ENCODE assay signal across 8 cellular contexts in genomic region chr11:2532704-2533641, GRCh38.
DNase-seq lines count a peak whose midpoint lies in the region; ATAC-seq, FAIRE-seq and TF ChIP-seq lines count a peak whose summit lies in the region.

No MANE protein-coding gene starts in this region.

- peaks cover 29% of the 10 kb centered on the region for H3K4me1 ChIP-seq in mammary epithelial cell (ENCODE audit: insufficient read depth, low read length)

- CTCF ChIA-PET in WTC11 (lab: Charles Lee) (interaction anchor here (0.6 to 8.3 kb wide), 32 partner anchors 16 to 400 kb away, joined by 3 to 369 read pairs (median 4); partner anchors contain the start of genes CDKN1C, PHLDA2 and TSSC4), mammary epithelial cell (lab: Charles Lee; ENCODE audit: low non-redundant PET) (interaction anchor here (0.6 to 0.9 kb wide), 6 partner anchors 228 to 557 kb away, joined by 3 to 5 read pairs (median 4); no protein-coding TSS in a partner anchor)

- TF ChIP-seq POLR2A in GM12892 (IDR thresholded peaks at IDR 0.05; ENCODE audit: low read depth, low read length), result no peak

- peak; percentile 99 for TF ChIP-seq CTCF in WTC11 (IDR thresholded peaks at IDR 0.05)
- peak; percentile 86 to 98 for TF ChIP-seq CTCF in mammary epithelial cell (conservative IDR thresholded peaks at IDR 0.05 in 1 of 2, IDR thresholded peaks at IDR 0.05 in 1 of 2; ENCODE audit: extremely low read depth in 1 of 2, insufficient read depth in 1 of 2, low read depth in 1 of 2, low read length in 2 of 2)

- H3K36me3 ChIP-seq in mammary epithelial cell (ENCODE audit: insufficient read depth, low read length), result no peaks in the 10 kb centered on the region

- H3K4me3 ChIP-seq in mammary epithelial cell (replicated peaks in 1 of 3; ENCODE audit: insufficient read depth in 1 of 3, low read depth in 2 of 3, low read length in 3 of 3), result no peak overlapping the region

- H3K79me2 ChIP-seq in mammary epithelial cell (ENCODE audit: insufficient read depth, low read length), result no peaks in the 10 kb centered on the region

- no peaks in the 10 kb centered on the region for H3K27me3 ChIP-seq in mammary epithelial cell (ENCODE audit: insufficient read depth, low read length)

- H3K9me3 ChIP-seq in mammary epithelial cell (replicated peaks; ENCODE audit: insufficient read depth, low read length), result no peaks in the 10 kb centered on the region

- no peak overlapping the region for H3K4me3 Mint-ChIP-seq in WTC11

- no peak overlapping the region for H3K27ac ChIP-seq in mammary epithelial cell (ENCODE audit: insufficient read depth, low read depth, low read length)

- peak; percentile 66 for ATAC-seq in HG03103 (IDR thresholded peaks at IDR 0.05; ENCODE audit: low read depth, unreplicated experiment)
- ATAC-seq in WTC11, result peak; percentile 89
- ATAC-seq in HG02840 (IDR thresholded peaks at IDR 0.05; ENCODE audit: low FRiP score, unreplicated experiment), result no peak

- no peaks in the 10 kb centered on the region for H3K9me3 Mint-ChIP-seq in WTC11

- intact Hi-C loops in mammary epithelial cell (cut with micrococcal nuclease), result loop anchor here (1.0 to 10.0 kb wide), 5 partner anchors 338 to 684 kb away; no protein-coding TSS in a partner anchor

- no peaks in the 10 kb centered on the region for H3K36me3 Mint-ChIP-seq in WTC11

- no TSS peak for BruUV-seq in mammary epithelial cell (replicated peaks; lab: Mats Ljungman, UMichigan)

- H4K20me1 ChIP-seq in mammary epithelial cell (ENCODE audit: insufficient read depth, low read length), result no peaks in the 10 kb centered on the region

- H3K27me3 Mint-ChIP-seq in WTC11 (ENCODE audit: low read depth), result peaks cover 45% of the 10 kb centered on the region

- peaks cover 10% of the 10 kb centered on the region for H3K4me1 Mint-ChIP-seq in WTC11

- no peak overlapping the region for H3K27ac Mint-ChIP-seq in WTC11

- FAIRE-seq in GM12892 (lab: Jason Lieb, UNC), result peak; percentile 99

- H3K4me2 ChIP-seq in mammary epithelial cell (ENCODE audit: insufficient read depth, low read depth, low read length), result peak overlapping the region; percentile 57

- POLR2A ChIA-PET in WTC11 (lab: Charles Lee), result interaction anchor here (1.3 to 2.9 kb wide), 3 partner anchors 160 to 359 kb away, joined by 3 to 13 read pairs (median 6); no protein-coding TSS in a partner anchor

- peak overlapping the region; percentile 14 for H2AFZ ChIP-seq in mammary epithelial cell (ENCODE audit: low read depth, low read length)

- dilution Hi-C loops in mammary epithelial cell (cut with HindIII; ENCODE audit: low sequenced_read_pairs), result loop anchor here (25.0 kb wide), 1 partner anchor 354 kb away; the partner anchor contains the start of gene CDKN1C

- H3K9ac ChIP-seq in mammary epithelial cell (ENCODE audit: insufficient read depth, low read length), result no peak overlapping the region

- 53% methylated on average over 15 of the region's 47 CpGs for WGBS in mammary epithelial cell (ENCODE audit: low coverage, missing lambda C conversion rate)

- in situ Hi-C loops in mammary epithelial cell (cut with MboI; ENCODE audit: low sequenced_read_pairs in 2 of 2), result loop anchor here (5.0 kb wide), 2 partner anchors 106 to 354 kb away; partner anchors contain the start of gene CDKN1C (in 2 of the 2)

- DNase-seq in GM12892 (ENCODE audit: insufficient read length) (peak; percentile 89), NCI-H2227 treated with DMSO at 0.1 percent for 48 hours (lab: John Stamatoyannopoulos, UW) (peak; percentile 94), WTC11 (ENCODE audit: low spot score) (peak; percentile 99), mammary epithelial cell (peak; percentile 71), inferior parietal cortex (ENCODE audit: extremely low spot score) (peak; percentile 91), smooth muscle cell of the brain vasculature (ENCODE audit: low read depth, low spot score) (peak; percentile 77)

TF ChIP-seq in WTC11, 78 proteins besides CTCF, POLR2A, EP300 and RAD21 (continues in another document):
- TF ChIP-seq ZBTB43 (CRISPR knock-in tag; IDR thresholded peaks at IDR 0.05) (no peak), NR2C2 (CRISPR knock-in tag; IDR thresholded peaks at IDR 0.05) (no peak), ZNF138 (CRISPR knock-in tag; conservative IDR thresholded peaks at IDR 0.05) (no peak), SP1 (CRISPR knock-in tag; conservative IDR thresholded peaks at IDR 0.05) (peak; percentile 58; the same call in 1 of the 2 replicates), MAX (CRISPR knock-in tag; IDR thresholded peaks at IDR 0.05) (peak; percentile 62; the same call in 1 of the 2 replicates), GRHL2 (CRISPR knock-in tag; IDR thresholded peaks at IDR 0.05; ENCODE audit: insufficient replicate concordance, severe bottlenecking) (no peak), HMGXB4 (CRISPR knock-in tag; IDR thresholded peaks at IDR 0.05) (peak; percentile 97)
- TF ChIP-seq, protein P1, sequence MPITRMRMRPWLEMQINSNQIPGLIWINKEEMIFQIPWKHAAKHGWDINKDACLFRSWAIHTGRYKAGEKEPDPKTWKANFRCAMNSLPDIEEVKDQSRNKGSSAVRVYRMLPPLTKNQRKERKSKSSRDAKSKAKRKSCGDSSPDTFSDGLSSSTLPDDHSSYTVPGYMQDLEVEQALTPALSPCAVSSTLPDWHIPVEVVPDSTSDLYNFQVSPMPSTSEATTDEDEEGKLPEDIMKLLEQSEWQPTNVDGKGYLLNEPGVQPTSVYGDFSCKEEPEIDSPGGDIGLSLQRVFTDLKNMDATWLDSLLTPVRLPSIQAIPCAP (CRISPR knock-in tag; IDR thresholded peaks at IDR 0.05), result no peak
- TF ChIP-seq, protein P2, sequence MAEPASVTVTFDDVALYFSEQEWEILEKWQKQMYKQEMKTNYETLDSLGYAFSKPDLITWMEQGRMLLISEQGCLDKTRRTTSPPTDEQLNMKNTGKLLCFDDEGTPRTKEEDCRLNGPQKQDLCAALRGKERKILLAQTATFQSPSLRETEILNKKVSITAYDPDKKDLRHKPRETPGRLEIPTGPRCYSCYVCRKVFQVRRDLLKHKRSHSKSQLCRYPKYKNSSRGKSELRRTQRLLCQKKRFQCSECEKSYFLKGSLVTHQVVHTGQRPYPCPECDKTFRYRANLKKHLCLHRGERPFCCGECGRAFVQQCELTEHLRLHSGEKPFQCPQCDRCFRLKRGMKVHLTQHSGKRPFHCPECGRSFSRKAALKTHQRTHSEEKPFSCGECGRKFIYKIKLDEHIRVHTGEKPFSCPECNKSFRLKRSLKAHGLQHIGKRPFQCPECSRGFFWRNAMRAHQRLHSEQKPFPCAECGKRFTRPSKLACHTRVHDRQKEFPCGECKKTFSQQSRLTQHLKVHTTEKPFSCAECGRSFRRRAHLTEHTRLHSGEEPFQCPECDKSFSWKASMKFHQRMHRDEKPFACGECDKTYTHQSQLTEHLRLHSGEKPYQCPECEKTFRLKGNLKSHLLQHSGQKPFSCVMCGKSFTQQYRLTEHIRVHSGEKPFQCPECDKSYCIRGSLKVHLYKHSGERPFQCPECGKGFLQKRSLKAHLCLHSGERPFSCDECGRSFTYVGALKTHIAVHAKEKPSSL (CRISPR knock-in tag; conservative IDR thresholded peaks at IDR 0.05), result no peak
- TF ChIP-seq, protein P3, sequence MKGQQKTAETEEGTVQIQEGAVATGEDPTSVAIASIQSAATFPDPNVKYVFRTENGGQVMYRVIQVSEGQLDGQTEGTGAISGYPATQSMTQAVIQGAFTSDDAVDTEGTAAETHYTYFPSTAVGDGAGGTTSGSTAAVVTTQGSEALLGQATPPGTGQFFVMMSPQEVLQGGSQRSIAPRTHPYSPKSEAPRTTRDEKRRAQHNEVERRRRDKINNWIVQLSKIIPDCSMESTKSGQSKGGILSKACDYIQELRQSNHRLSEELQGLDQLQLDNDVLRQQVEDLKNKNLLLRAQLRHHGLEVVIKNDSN (CRISPR knock-in tag; IDR thresholded peaks at IDR 0.05), result peak; percentile 65; the same call in 1 of the 2 replicates
